Comparison of ENCODE assay signal across 21 cellular contexts in the genomic region with DNA sequence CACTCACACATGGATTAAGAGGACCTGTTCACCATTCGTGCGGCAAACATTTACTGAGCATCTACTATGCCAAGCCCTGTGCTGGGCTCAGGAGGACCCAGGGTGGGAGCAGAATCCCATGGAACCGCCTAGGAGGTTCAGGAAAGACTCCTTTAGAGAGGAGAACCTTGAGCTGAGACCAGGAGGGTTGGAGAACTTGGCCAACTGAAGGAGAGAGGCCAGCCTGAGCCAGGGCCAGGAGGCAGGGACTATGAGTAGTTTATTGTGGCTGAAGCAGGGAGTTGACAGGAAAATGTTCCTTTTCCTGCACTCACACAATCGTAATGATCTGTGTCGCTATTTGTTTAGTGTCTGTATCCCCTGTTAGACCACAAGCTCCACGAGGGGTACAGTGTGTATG.
DNase-seq lines count a peak whose midpoint lies in the region; ATAC-seq and TF ChIP-seq lines count a peak whose summit lies in the region.
"Had no signal": no experiment of that assay in that cellular context is flagged by ENCODE, and none has a peak within 500 bp of the region (broad histone marks: within the 10 kb centered on the region; RNA-seq: fewer than 3 reads in every experiment).

No MANE protein-coding gene starts in this region.

- H3K27ac ChIP-seq in PC-3 (ENCODE audit: low read length): peak overlapping the region; percentile 88
- H3K27ac ChIP-seq in mucosa of rectum (ENCODE audit: low read depth in 2 of 2, low read length in 2 of 2): peak overlapping the region; percentile 95 to 96
- H3K27ac ChIP-seq in transverse colon: peak overlapping the region; percentile 88 to 96 (median 90)

- POLR2A ChIA-PET in PC-3 (lab: Charles Lee; ENCODE audit: unreplicated experiment): no interaction called here

- H3F3A ChIP-seq in PC-3 (ENCODE audit: low read length, unreplicated experiment): no peaks in the 10 kb centered on the region

- H3K36me3 Mint-ChIP-seq in dendritic cell treated with granulocyte-macrophage colony-stimulating factor and Interleukin-4, amounts not matched to agents 40 ng/mL and 50 ng/mL, for 4 days (ENCODE audit: low read depth): no peaks in the 10 kb centered on the region
- H3K36me3 Mint-ChIP-seq: CD4-positive, alpha-beta memory T cell had no signal

- DNase-seq in PC-3 (no peak), transverse colon (no peak)
- no peak for DNase-seq in activated naive CD4-positive, alpha-beta T cell treated with Interleukin-2 at 50 U/mL for 16 hours
- no peak for DNase-seq in activated T-cell treated with anti-CD3 and anti-CD28 coated beads, Interleukin-2, amount 50 U/mL, for 48 hours
- DNase-seq: AML-193; CD4-positive, alpha-beta memory T cell; COR-L47; HCEC 1CT; NCI-H1048; NCI-H1417 treated with DMSO at 0.1 percent for 48 hours; NCI-H1694 treated with DMSO at 0.1 percent for 48 hours; NCI-H2081 treated with DMSO at 0.1 percent for 48 hours; NCI-H2171; NCI-H226; NCI-H510A; NCI-H69; SK-N-SH had no signal

- no peak for TF ChIP-seq EP300 in transverse colon (IDR thresholded peaks at IDR 0.05; ENCODE audit: low read depth)

- no peaks in the 10 kb centered on the region for H3K27me3 ChIP-seq in PC-3 (ENCODE audit: low read length)
- H3K27me3 ChIP-seq in mucosa of rectum (ENCODE audit: control insufficient read depth in 2 of 2, insufficient read depth in 2 of 2, low read length in 2 of 2): no peaks in the 10 kb centered on the region
- no peaks in the 10 kb centered on the region for H3K27me3 ChIP-seq in transverse colon
- H3K27me3 ChIP-seq: BLaER1 treated with 17β-estradiol and CSF1 and Interleukin-3, amounts not matched to agents 10 nM and 100 nM had no signal

- TF ChIP-seq POLR2A in transverse colon (IDR thresholded peaks at IDR 0.05): peak; percentile 65

- H4K20me1 ChIP-seq in PC-3 (ENCODE audit: low read length): no peaks in the 10 kb centered on the region

- no peak for ATAC-seq in PC-3
- no peak for ATAC-seq in GM21723 (IDR thresholded peaks at IDR 0.05; ENCODE audit: unreplicated experiment)

- H3K9me3 ChIP-seq in PC-3 (ENCODE audit: low read length): no peaks in the 10 kb centered on the region
- no peaks in the 10 kb centered on the region for H3K9me3 ChIP-seq in mucosa of rectum (ENCODE audit: control insufficient read depth in 2 of 2, low read length in 2 of 2)
- H3K9me3 ChIP-seq in transverse colon: no peaks in the 10 kb centered on the region
- H3K9me3 ChIP-seq: SK-N-SH had no signal

- in situ Hi-C loops in transverse colon (cut with MboI; ENCODE audit: low pct_ligation_motif_present in 1 of 4, low pct_unique_long_range_greater_than_20kb in 1 of 4, low sequenced_read_pairs in 3 of 4): loop anchor here (10.0 to 25.0 kb wide), 2 partner anchors 161 to 164 kb away; no protein-coding TSS in a partner anchor

- no peak overlapping the region for H3K4me3 Mint-ChIP-seq in dendritic cell treated with granulocyte-macrophage colony-stimulating factor and Interleukin-4, amounts not matched to agents 40 ng/mL and 50 ng/mL, for 4 days
- H3K4me3 Mint-ChIP-seq: CD4-positive, alpha-beta memory T cell had no signal

- TF ChIP-seq CTCF in PC-3 (conservative IDR thresholded peaks at IDR 0.05; ENCODE audit: low read depth, low read length): no peak
- TF ChIP-seq CTCF in transverse colon (IDR thresholded peaks at IDR 0.05): no peak

- no peak overlapping the region for H2AFZ ChIP-seq in PC-3 (ENCODE audit: low read length)

- H3K9ac ChIP-seq in PC-3 (ENCODE audit: low read length) (no peak overlapping the region), mucosa of rectum (ENCODE audit: low read depth in 1 of 2, low read length in 2 of 2) (peak overlapping the region; percentile 85 to 88)
- H3K9ac ChIP-seq: SK-N-SH had no signal

- no peak overlapping the region for H3K4me2 ChIP-seq in PC-3 (ENCODE audit: low read length)
- H3K4me2 ChIP-seq: SK-N-SH had no signal

- H3K4me1 Mint-ChIP-seq in dendritic cell treated with granulocyte-macrophage colony-stimulating factor and Interleukin-4, amounts not matched to agents 40 ng/mL and 50 ng/mL, for 4 days (ENCODE audit: low read depth): peaks cover 88% of the 10 kb centered on the region

- H3K4me3 ChIP-seq in PC-3 (ENCODE audit: low read length) (no peak overlapping the region), mucosa of rectum (ENCODE audit: low read length in 2 of 2) (peak overlapping the region; percentile 78 to 80), transverse colon (peak overlapping the region in 3 of 4 donors; percentile 28 to 56 (median 36))
- H3K4me3 ChIP-seq: BLaER1 treated with 17β-estradiol and CSF1 and Interleukin-3, amounts not matched to agents 10 nM and 100 nM had no signal

- BruUV-seq in PC-3 (replicated peaks; lab: Mats Ljungman, UMichigan): no TSS peak

- H3K27me3 Mint-ChIP-seq in dendritic cell treated with granulocyte-macrophage colony-stimulating factor and Interleukin-4, amounts not matched to agents 40 ng/mL and 50 ng/mL, for 4 days: no peaks in the 10 kb centered on the region
- H3K27me3 Mint-ChIP-seq: CD4-positive, alpha-beta memory T cell had no signal

- H3K79me2 ChIP-seq in PC-3 (ENCODE audit: low read length): 0 out of 2 replicates have a peak, but pooled peaks cover 3% of the 10 kb centered on the region

- CTCF ChIA-PET in PC-3 (lab: Charles Lee): no interaction called here

- H3K27ac Mint-ChIP-seq in dendritic cell treated with granulocyte-macrophage colony-stimulating factor and Interleukin-4, amounts not matched to agents 40 ng/mL and 50 ng/mL, for 4 days: peak overlapping the region; percentile 84
- H3K27ac Mint-ChIP-seq: CD4-positive, alpha-beta memory T cell had no signal

- H3K9me2 ChIP-seq in PC-3 (replicated peaks; ENCODE audit: low read length): no peaks in the 10 kb centered on the region
- H3K9me2 ChIP-seq: SK-N-SH had no signal

- H3K36me3 ChIP-seq in PC-3 (ENCODE audit: low read depth, low read length): no peaks in the 10 kb centered on the region
- no peaks in the 10 kb centered on the region for H3K36me3 ChIP-seq in mucosa of rectum (ENCODE audit: control insufficient read depth in 2 of 2, insufficient read depth in 2 of 2, low read length in 2 of 2)
- H3K36me3 ChIP-seq in transverse colon: no peaks in the 10 kb centered on the region

- WGBS in transverse colon (ENCODE audit: low coverage in 1 of 2), 2 donors: 78 to 86% methylated on average over 2 to 6 of the region's 6 CpGs

- no peaks in the 10 kb centered on the region for H3K9me3 Mint-ChIP-seq in dendritic cell treated with granulocyte-macrophage colony-stimulating factor and Interleukin-4, amounts not matched to agents 40 ng/mL and 50 ng/mL, for 4 days
- H3K9me3 Mint-ChIP-seq: CD4-positive, alpha-beta memory T cell had no signal

- intact Hi-C loops in PC-3 (cut with micrococcal nuclease) (loop anchor here (10.0 kb wide), 2 partner anchors 246 to 286 kb away; no protein-coding TSS in a partner anchor), transverse colon (cut with DNase I; ENCODE audit: low total_unique reads) (no loop called here)
- intact Hi-C loops in dendritic cell treated with granulocyte-macrophage colony-stimulating factor and Interleukin-4, amounts not matched to agents 40 ng/mL and 50 ng/mL, for 4 days (cut with micrococcal nuclease): no loop called here

- H3K4me1 ChIP-seq in PC-3 (ENCODE audit: insufficient read depth, low read length): peaks cover 55% of the 10 kb centered on the region
- peaks cover 39 to 60% of the 10 kb centered on the region in 2 donors for H3K4me1 ChIP-seq in mucosa of rectum (ENCODE audit: control insufficient read depth in 2 of 2, insufficient read depth in 2 of 2, low read length in 2 of 2)
- peaks cover 6 to 56% (median 50%) of the 10 kb centered on the region in 4 donors for H3K4me1 ChIP-seq in transverse colon
